Comparison of ENCODE assay signal across 20 cellular contexts in the genomic region with DNA sequence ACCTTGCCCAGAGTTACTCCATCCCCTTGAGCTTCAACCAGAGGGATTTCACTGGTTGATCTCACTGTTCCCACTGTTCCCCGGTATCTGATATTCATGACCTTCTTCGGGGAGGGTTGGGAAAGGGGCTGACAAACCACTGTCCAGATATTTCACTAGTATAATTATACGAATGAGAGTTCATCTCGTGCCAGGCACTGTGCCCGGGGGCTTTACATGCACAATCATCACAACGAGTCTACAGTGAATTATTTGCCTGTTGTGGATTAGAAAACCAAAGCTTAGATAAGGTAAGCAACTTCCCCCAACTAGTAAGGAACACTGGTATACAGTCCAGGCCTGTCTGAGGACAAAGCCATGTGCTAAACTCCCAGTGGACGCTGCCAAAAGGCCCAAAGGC. TPM values are rescaled to one million over a fixed set of nuclear protein-coding genes. Genes with fewer than 3 reads are reported as not detected.
DNase-seq lines count a peak whose midpoint lies in the region; ATAC-seq, FAIRE-seq and TF ChIP-seq lines count a peak whose summit lies in the region.
"Had no signal": no experiment of that assay in that cellular context is flagged by ENCODE, and none has a peak within 500 bp of the region (broad histone marks: within the 10 kb centered on the region; RNA-seq: fewer than 3 reads in every experiment).

No MANE protein-coding gene starts in this region.

- peaks cover 11 to 76% (median 58%) of the 10 kb centered on the region in 9 donors for H3K4me1 ChIP-seq in heart right ventricle
- peaks cover 36% of the 10 kb centered on the region for H3K4me1 ChIP-seq in astrocyte (ENCODE audit: insufficient read depth, low read length)
- H3K4me1 ChIP-seq in lower lobe of right lung = peaks cover 72% of the 10 kb centered on the region
- H3K4me1 ChIP-seq in upper lobe of left lung = peaks cover 49 to 73% (median 54%) of the 10 kb centered on the region in 4 donors

- TF ChIP-seq POLR2A in upper lobe of left lung (IDR thresholded peaks at IDR 0.05) = no peak

- intact Hi-C loops in heart right ventricle (cut with DNase I) = loop anchor here in 3 of 10 donors (5.0 to 10.0 kb wide), 3 partner anchors 42 to 89 kb away; no protein-coding TSS in a partner anchor
- intact Hi-C loops in Right ventricle myocardium superior (cut with DNase I) = no loop called here
- intact Hi-C loops in lower lobe of right lung (cut with DNase I) = no loop called here

- no peaks in the 10 kb centered on the region for H3K36me3 ChIP-seq in heart right ventricle
- H3K36me3 ChIP-seq in astrocyte (ENCODE audit: insufficient read depth, low read length) = no peaks in the 10 kb centered on the region
- H3K36me3 ChIP-seq in lower lobe of right lung = peaks cover 8% of the 10 kb centered on the region
- peaks cover 0 to 42% (median 8%) of the 10 kb centered on the region in 4 donors for H3K36me3 ChIP-seq in upper lobe of left lung
- H3K36me3 ChIP-seq: neutrophil, Peyer's patch had no signal

- H3K4me3 Mint-ChIP-seq in astrocyte (ENCODE audit: unreplicated experiment) = no peak overlapping the region
- H3K4me3 Mint-ChIP-seq: activated naive CD4-positive, alpha-beta T cell treated with anti-CD3 and anti-CD28 coated beads, Interleukin-2, amount 50 U/mL, for 24 hours had no signal

- no peak for FAIRE-seq in astrocyte (lab: Jason Lieb, UNC)
- FAIRE-seq: A549 had no signal

- H3K4me3 ChIP-seq in heart right ventricle = no peak overlapping the region
- no peak overlapping the region for H3K4me3 ChIP-seq in astrocyte (ENCODE audit: insufficient read depth, low read depth, low read length)
- H3K4me3 ChIP-seq in lower lobe of right lung = no peak overlapping the region
- no peak overlapping the region for H3K4me3 ChIP-seq in upper lobe of left lung
- H3K4me3 ChIP-seq: A549, Peyer's patch had no signal

- H3K36me3 Mint-ChIP-seq in astrocyte (ENCODE audit: low read depth, unreplicated experiment) = no peaks in the 10 kb centered on the region
- H3K36me3 Mint-ChIP-seq: activated naive CD4-positive, alpha-beta T cell treated with anti-CD3 and anti-CD28 coated beads, Interleukin-2, amount 50 U/mL, for 24 hours had no signal

- no peaks in the 10 kb centered on the region for H3K79me2 ChIP-seq in astrocyte (ENCODE audit: insufficient read depth, low read length)

- H3K27me3 ChIP-seq in heart right ventricle = no peaks in the 10 kb centered on the region
- H3K27me3 ChIP-seq in astrocyte (ENCODE audit: insufficient read depth, low read length) = peaks cover 9% of the 10 kb centered on the region
- no peaks in the 10 kb centered on the region for H3K27me3 ChIP-seq in lower lobe of right lung (ENCODE audit: low read depth)
- no peaks in the 10 kb centered on the region for H3K27me3 ChIP-seq in upper lobe of left lung
- H3K27me3 ChIP-seq: Peyer's patch had no signal

- H3K4me2 ChIP-seq in astrocyte (ENCODE audit: low read length) = peak overlapping the region; percentile 74
- H3K4me2 ChIP-seq: A549 had no signal

- peaks cover 14% of the 10 kb centered on the region for H4K20me1 ChIP-seq in astrocyte (ENCODE audit: insufficient read depth, low read length)

- no peak for TF ChIP-seq EP300 in upper lobe of left lung (IDR thresholded peaks at IDR 0.05)

- H3K9ac ChIP-seq in astrocyte (ENCODE audit: low read length) = no peak overlapping the region

- TF ChIP-seq CTCF in heart right ventricle (IDR thresholded peaks at IDR 0.05) = no peak
- TF ChIP-seq CTCF in astrocyte (IDR thresholded peaks at IDR 0.05; ENCODE audit: insufficient read depth, low read depth, low read length) = no peak
- no peak for TF ChIP-seq CTCF in lower lobe of right lung (IDR thresholded peaks at IDR 0.05)
- TF ChIP-seq CTCF in upper lobe of left lung (IDR thresholded peaks at IDR 0.05) = no peak

- WGBS in heart right ventricle, 2 donors = 82 to 86% methylated on average over 7 of the region's 7 CpGs
- WGBS in upper lobe of left lung, 2 donors = 73 to 93% methylated on average over 7 of the region's 7 CpGs

- DNase-seq in heart right ventricle (no peak), Right ventricle myocardium superior (no peak), astrocyte (ENCODE audit: low read depth) (no peak), lower lobe of right lung (no peak), upper lobe of left lung (no peak), NCI-H1436 (lab: John Stamatoyannopoulos, UW) (no peak)
- DNase-seq: effector memory CD4-positive, alpha-beta T cell; NCI-H187 treated with DMSO at 0.1 percent for 48 hours; NCI-H2227 treated with DMSO at 0.1 percent for 48 hours; retina; stimulated activated CD4-positive, alpha-beta T cell treated with anti-CD3 and anti-CD28 coated beads, Interleukin-15, amount 100 ng/mL, for 24 hours; substantia nigra had no signal

- no peak for ATAC-seq in heart right ventricle
- no peak for ATAC-seq in Right ventricle myocardium superior (ENCODE audit: poor library complexity)
- ATAC-seq in lower lobe of right lung = no peak
- ATAC-seq in upper lobe of left lung (ENCODE audit: low FRiP score in 2 of 2) = no peak
- no peak for ATAC-seq in HG03039 (IDR thresholded peaks at IDR 0.05; ENCODE audit: unreplicated experiment)
- ATAC-seq in GM21825 (IDR thresholded peaks at IDR 0.05; ENCODE audit: unreplicated experiment) = no peak
- ATAC-seq: A549, HCT116, left lobe of liver had no signal

- peaks cover 61% of the 10 kb centered on the region for H3K27me3 Mint-ChIP-seq in astrocyte (ENCODE audit: low read depth, unreplicated experiment)
- H3K27me3 Mint-ChIP-seq: activated naive CD4-positive, alpha-beta T cell treated with anti-CD3 and anti-CD28 coated beads, Interleukin-2, amount 50 U/mL, for 24 hours had no signal

- H2AFZ ChIP-seq in astrocyte (ENCODE audit: low read depth, low read length) = no peak overlapping the region

- no peak overlapping the region for H3K27ac Mint-ChIP-seq in astrocyte (ENCODE audit: unreplicated experiment)
- H3K27ac Mint-ChIP-seq: activated naive CD4-positive, alpha-beta T cell treated with anti-CD3 and anti-CD28 coated beads, Interleukin-2, amount 50 U/mL, for 24 hours had no signal

- H3K9me3 Mint-ChIP-seq in astrocyte (ENCODE audit: unreplicated experiment) = peaks cover 12% of the 10 kb centered on the region
- H3K9me3 Mint-ChIP-seq: activated naive CD4-positive, alpha-beta T cell treated with anti-CD3 and anti-CD28 coated beads, Interleukin-2, amount 50 U/mL, for 24 hours had no signal

- H3K9me3 ChIP-seq in heart right ventricle (no peaks in the 10 kb centered on the region), astrocyte (ENCODE audit: insufficient read depth, low read depth, low read length) (no peaks in the 10 kb centered on the region), lower lobe of right lung (no peaks in the 10 kb centered on the region), upper lobe of left lung (no peaks in the 10 kb centered on the region)
- H3K9me3 ChIP-seq: A549, neutrophil, Peyer's patch had no signal

- H3K27ac ChIP-seq in heart right ventricle (peak overlapping the region in 9 of 10 donors; percentile 3 to 83 (median 43)), astrocyte (ENCODE audit: low read depth, low read length) (no peak overlapping the region), lower lobe of right lung (peak overlapping the region; percentile 77), upper lobe of left lung (peak overlapping the region; percentile 74 to 90 (median 81))
- H3K27ac ChIP-seq: A549, neutrophil had no signal

- peaks cover 28% of the 10 kb centered on the region for H3K4me1 Mint-ChIP-seq in astrocyte (ENCODE audit: low read depth, unreplicated experiment)

RNA-seq across cellular contexts. Expression of a gene that starts 50.0 kb away (rescaled TPM):
- 10 to 100 TPM; 39.2 to 73.8 (median 47.4) TPM for total RNA-seq in heart right ventricle
- polyA plus RNA-seq in heart right ventricle = 10 to 100 TPM in 1 of 2 donors, 1 to 10 TPM in 1; 7.0 to 14.2 TPM
- total RNA-seq in Right ventricle myocardium superior = 48.5 TPM
- 60.5 and 61.8 TPM in 2 replicates for total RNA-seq in astrocyte
- 5.5 TPM for total RNA-seq in lower lobe of right lung
- total RNA-seq in upper lobe of left lung = 1 to 10 TPM in 5 of 6 donors, under 1 TPM in 1; 1.00 to 6.3 (median 2.8) TPM
